9 cellular contexts compared by ENCODE assay signal in genomic region chr2:224025874-224026273, GRCh38. TPM values are rescaled to one million over a fixed set of nuclear protein-coding genes. Genes with fewer than 3 reads are reported as not detected.
DNase-seq lines count a peak whose midpoint lies in the region; ATAC-seq lines count a peak whose summit lies in the region.
"Had no signal": no experiment of that assay in that cellular context is flagged by ENCODE, and none has a peak within 500 bp of the region (broad histone marks: within the 10 kb centered on the region; RNA-seq: fewer than 3 reads in every experiment).

No MANE protein-coding gene starts in this region.

- peak; percentile 92 for DNase-seq in CMK (ENCODE audit: low read depth)
- peak; percentile 23 for DNase-seq in M059J (ENCODE audit: low read depth)
- peak; percentile 62 for DNase-seq in activated CD8-positive, alpha-beta memory T cell treated with anti-CD3 and anti-CD28 coated beads, Interleukin-2, amount 50 U/mL, for 4 hours
- DNase-seq in stimulated activated CD4-positive, alpha-beta T cell treated with anti-CD3 and anti-CD28 coated beads, Interleukin-12 subunit alpha, Interleukin-12 subunit beta, amount 100 ng/mL, for 4 hours: peak; percentile 33
- DNase-seq in NCI-H1092 treated with DMSO at 0.1 percent for 48 hours (lab: John Stamatoyannopoulos, UW): no peak
- no peak for DNase-seq in MG63
- no peak for DNase-seq in NK-92 treated with Interleukin-12 subunit alpha and Interleukin-12 subunit beta, amount 100 ng/mL, for 24 hours (lab: John Stamatoyannopoulos, UW)

- no peaks in the 10 kb centered on the region for H3K27me3 ChIP-seq in MG63
- H3K27me3 ChIP-seq: cardiac muscle cell had no signal

- H3K36me3 ChIP-seq in MG63: no peaks in the 10 kb centered on the region
- H3K36me3 ChIP-seq: cardiac muscle cell had no signal

- ATAC-seq in GM21619 (IDR thresholded peaks at IDR 0.05; ENCODE audit: unreplicated experiment): peak; percentile 89

- H3K4me3 ChIP-seq in MG63: no peak overlapping the region
- H3K4me3 ChIP-seq: cardiac muscle cell had no signal

- no peaks in the 10 kb centered on the region for H3K9me3 ChIP-seq in MG63

RNA-seq across cellular contexts. Expression of gene SERPINE2, which starts 13.2 kb away (rescaled TPM):
- total RNA-seq in M059J (2014; rRNA removed; shearing (Covaris generic)): 231 and 246 TPM in 2 replicates
- 66.8 and 78.2 TPM in 2 replicates for total RNA-seq in MG63 (2014; rRNA removed; shearing (Covaris generic); ENCODE audit: low replicate concordance)

Comparison
In these comparisons a context has a peak if more than half of its experiments do, and no peak if none do; other contexts are left out.
1. DNase-seq: peak in CMK (single experiment), M059J (single experiment), activated CD8-positive, alpha-beta memory T cell treated with anti-CD3 and anti-CD28 coated beads, Interleukin-2, amount 50 U/mL, for 4 hours (single experiment) and stimulated activated CD4-positive, alpha-beta T cell treated with anti-CD3 and anti-CD28 coated beads, Interleukin-12 subunit alpha, Interleukin-12 subunit beta, amount 100 ng/mL, for 4 hours (single experiment); none in NCI-H1092 treated with DMSO at 0.1 percent for 48 hours (single experiment), MG63 (single experiment) and NK-92 treated with Interleukin-12 subunit alpha and Interleukin-12 subunit beta, amount 100 ng/mL, for 24 hours (single experiment).